ENCODE assay signal across 2 cellular contexts in the genomic region with DNA sequence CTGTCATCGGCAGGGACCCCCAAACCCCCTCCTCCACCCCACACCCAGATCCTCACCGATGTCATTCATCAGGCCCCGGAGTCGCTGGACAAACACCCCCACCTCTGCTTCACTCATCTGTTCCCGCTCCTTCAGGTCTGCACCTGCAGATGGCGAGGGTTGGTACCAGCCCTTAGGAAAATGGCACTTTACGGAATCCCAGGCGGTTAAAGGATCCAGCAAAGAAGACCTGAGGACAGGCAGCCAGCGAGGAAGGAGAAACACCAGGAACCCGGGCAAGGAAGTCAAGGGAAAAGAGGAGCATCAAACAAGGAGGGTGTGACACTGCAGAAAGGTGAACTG.
TF ChIP-seq lines count a peak whose summit lies in the region.

No MANE protein-coding gene starts in this region.

TF ChIP-seq in GM23338, 12 proteins besides CTCF, POLR2A, EP300 and RAD21:
- TF ChIP-seq ZNF331 (CRISPR knock-in tag; IDR thresholded peaks at IDR 0.05; ENCODE audit: low read depth) (no peak), EZH2phosphoT487 (IDR thresholded peaks at IDR 0.05; ENCODE audit: unreplicated experiment) (no peak), JUNB (IDR thresholded peaks at IDR 0.05; ENCODE audit: unreplicated experiment) (no peak), ZNF114 (CRISPR knock-in tag; IDR thresholded peaks at IDR 0.05) (no peak), NANOG (IDR thresholded peaks at IDR 0.05; ENCODE audit: borderline replicate concordance) (no peak), POLR2AphosphoS5 (IDR thresholded peaks at IDR 0.05; ENCODE audit: low read depth) (no peak), CREB1 (CRISPR knock-in tag; IDR thresholded peaks at IDR 0.05; ENCODE audit: low read depth) (no peak)
- TF ChIP-seq, protein P1, sequence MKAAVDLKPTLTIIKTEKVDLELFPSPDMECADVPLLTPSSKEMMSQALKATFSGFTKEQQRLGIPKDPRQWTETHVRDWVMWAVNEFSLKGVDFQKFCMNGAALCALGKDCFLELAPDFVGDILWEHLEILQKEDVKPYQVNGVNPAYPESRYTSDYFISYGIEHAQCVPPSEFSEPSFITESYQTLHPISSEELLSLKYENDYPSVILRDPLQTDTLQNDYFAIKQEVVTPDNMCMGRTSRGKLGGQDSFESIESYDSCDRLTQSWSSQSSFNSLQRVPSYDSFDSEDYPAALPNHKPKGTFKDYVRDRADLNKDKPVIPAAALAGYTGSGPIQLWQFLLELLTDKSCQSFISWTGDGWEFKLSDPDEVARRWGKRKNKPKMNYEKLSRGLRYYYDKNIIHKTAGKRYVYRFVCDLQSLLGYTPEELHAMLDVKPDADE (IDR thresholded peaks at IDR 0.05), result no peak
- TF ChIP-seq, protein P2, sequence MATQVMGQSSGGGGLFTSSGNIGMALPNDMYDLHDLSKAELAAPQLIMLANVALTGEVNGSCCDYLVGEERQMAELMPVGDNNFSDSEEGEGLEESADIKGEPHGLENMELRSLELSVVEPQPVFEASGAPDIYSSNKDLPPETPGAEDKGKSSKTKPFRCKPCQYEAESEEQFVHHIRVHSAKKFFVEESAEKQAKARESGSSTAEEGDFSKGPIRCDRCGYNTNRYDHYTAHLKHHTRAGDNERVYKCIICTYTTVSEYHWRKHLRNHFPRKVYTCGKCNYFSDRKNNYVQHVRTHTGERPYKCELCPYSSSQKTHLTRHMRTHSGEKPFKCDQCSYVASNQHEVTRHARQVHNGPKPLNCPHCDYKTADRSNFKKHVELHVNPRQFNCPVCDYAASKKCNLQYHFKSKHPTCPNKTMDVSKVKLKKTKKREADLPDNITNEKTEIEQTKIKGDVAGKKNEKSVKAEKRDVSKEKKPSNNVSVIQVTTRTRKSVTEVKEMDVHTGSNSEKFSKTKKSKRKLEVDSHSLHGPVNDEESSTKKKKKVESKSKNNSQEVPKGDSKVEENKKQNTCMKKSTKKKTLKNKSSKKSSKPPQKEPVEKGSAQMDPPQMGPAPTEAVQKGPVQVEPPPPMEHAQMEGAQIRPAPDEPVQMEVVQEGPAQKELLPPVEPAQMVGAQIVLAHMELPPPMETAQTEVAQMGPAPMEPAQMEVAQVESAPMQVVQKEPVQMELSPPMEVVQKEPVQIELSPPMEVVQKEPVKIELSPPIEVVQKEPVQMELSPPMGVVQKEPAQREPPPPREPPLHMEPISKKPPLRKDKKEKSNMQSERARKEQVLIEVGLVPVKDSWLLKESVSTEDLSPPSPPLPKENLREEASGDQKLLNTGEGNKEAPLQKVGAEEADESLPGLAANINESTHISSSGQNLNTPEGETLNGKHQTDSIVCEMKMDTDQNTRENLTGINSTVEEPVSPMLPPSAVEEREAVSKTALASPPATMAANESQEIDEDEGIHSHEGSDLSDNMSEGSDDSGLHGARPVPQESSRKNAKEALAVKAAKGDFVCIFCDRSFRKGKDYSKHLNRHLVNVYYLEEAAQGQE (IDR thresholded peaks at IDR 0.05; ENCODE audit: unreplicated experiment), result no peak
TF ChIP-seq in GM23338: peak in this region for 0.

TF ChIP-seq in K562, 482 proteins besides CTCF, POLR2A, EP300 and RAD21:
- TF ChIP-seq ILK (tag; IDR thresholded peaks at IDR 0.05; ENCODE audit: borderline replicate concordance, low read depth) (no peak), FOSL1 (tag; conservative IDR thresholded peaks at IDR 0.05) (peak; percentile 60), ZBTB7A (IDR thresholded peaks at IDR 0.05; ENCODE audit: borderline replicate concordance, control insufficient read depth, low read depth, low read length) (peak; percentile 89; the same call in 1 of the 2 replicates)
- TF ChIP-seq, protein P3, sequence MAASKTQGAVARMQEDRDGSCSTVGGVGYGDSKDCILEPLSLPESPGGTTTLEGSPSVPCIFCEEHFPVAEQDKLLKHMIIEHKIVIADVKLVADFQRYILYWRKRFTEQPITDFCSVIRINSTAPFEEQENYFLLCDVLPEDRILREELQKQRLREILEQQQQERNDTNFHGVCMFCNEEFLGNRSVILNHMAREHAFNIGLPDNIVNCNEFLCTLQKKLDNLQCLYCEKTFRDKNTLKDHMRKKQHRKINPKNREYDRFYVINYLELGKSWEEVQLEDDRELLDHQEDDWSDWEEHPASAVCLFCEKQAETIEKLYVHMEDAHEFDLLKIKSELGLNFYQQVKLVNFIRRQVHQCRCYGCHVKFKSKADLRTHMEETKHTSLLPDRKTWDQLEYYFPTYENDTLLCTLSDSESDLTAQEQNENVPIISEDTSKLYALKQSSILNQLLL (CRISPR knock-in tag; IDR thresholded peaks at IDR 0.05; ENCODE audit: borderline replicate concordance), result no peak
- TF ChIP-seq, protein P4, sequence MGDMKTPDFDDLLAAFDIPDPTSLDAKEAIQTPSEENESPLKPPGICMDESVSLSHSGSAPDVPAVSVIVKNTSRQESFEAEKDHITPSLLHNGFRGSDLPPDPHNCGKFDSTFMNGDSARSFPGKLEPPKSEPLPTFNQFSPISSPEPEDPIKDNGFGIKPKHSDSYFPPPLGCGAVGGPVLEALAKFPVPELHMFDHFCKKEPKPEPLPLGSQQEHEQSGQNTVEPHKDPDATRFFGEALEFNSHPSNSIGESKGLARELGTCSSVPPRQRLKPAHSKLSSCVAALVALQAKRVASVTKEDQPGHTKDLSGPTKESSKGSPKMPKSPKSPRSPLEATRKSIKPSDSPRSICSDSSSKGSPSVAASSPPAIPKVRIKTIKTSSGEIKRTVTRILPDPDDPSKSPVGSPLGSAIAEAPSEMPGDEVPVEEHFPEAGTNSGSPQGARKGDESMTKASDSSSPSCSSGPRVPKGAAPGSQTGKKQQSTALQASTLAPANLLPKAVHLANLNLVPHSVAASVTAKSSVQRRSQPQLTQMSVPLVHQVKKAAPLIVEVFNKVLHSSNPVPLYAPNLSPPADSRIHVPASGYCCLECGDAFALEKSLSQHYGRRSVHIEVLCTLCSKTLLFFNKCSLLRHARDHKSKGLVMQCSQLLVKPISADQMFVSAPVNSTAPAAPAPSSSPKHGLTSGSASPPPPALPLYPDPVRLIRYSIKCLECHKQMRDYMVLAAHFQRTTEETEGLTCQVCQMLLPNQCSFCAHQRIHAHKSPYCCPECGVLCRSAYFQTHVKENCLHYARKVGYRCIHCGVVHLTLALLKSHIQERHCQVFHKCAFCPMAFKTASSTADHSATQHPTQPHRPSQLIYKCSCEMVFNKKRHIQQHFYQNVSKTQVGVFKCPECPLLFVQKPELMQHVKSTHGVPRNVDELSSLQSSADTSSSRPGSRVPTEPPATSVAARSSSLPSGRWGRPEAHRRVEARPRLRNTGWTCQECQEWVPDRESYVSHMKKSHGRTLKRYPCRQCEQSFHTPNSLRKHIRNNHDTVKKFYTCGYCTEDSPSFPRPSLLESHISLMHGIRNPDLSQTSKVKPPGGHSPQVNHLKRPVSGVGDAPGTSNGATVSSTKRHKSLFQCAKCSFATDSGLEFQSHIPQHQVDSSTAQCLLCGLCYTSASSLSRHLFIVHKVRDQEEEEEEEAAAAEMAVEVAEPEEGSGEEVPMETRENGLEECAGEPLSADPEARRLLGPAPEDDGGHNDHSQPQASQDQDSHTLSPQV (IDR thresholded peaks at IDR 0.05), result 0 out of 2 replicates have a peak, but pooled peaks have one; percentile 5
TF ChIP-seq in K562: peak in this region for 3.
